Comparison of ENCODE assay signal across 8 cellular contexts in genomic region chr2:232876978-232877441, GRCh38. TPM values are rescaled to one million over a fixed set of nuclear protein-coding genes. Genes with fewer than 3 reads are reported as not detected.
DNase-seq lines count a peak whose midpoint lies in the region; ATAC-seq and TF ChIP-seq lines count a peak whose summit lies in the region.

No MANE protein-coding gene starts in this region.

- H3K9me3 ChIP-seq in AG04450 (ENCODE audit: control insufficient read depth, insufficient read depth, low read length): no peaks in the 10 kb centered on the region
- H3K9me3 ChIP-seq in HUES6 (ENCODE audit: control insufficient read depth, insufficient read depth, low read depth, low read length): no peaks in the 10 kb centered on the region
- H3K9me3 ChIP-seq in duodenal mucosa (ENCODE audit: control insufficient read depth in 1 of 2, low read length in 2 of 2): no peaks in the 10 kb centered on the region

- H3K9me3 Mint-ChIP-seq in nephron: no peaks in the 10 kb centered on the region

- no peak for ATAC-seq in GM21367 (IDR thresholded peaks at IDR 0.05; ENCODE audit: unreplicated experiment)

- H3K4me1 ChIP-seq in HUES6 (ENCODE audit: control insufficient read depth, insufficient read depth, low read length): 0 out of 2 replicates have a peak, but pooled peaks cover 6% of the 10 kb centered on the region
- peaks cover 20 to 30% of the 10 kb centered on the region in 2 donors for H3K4me1 ChIP-seq in duodenal mucosa (ENCODE audit: control insufficient read depth in 1 of 2, insufficient read depth in 2 of 2, low read length in 2 of 2)

- DNase-seq in AG04450 (ENCODE audit: low read depth, low spot score) (no peak), NCI-H524 treated with DMSO at 0.1 percent for 48 hours (lab: John Stamatoyannopoulos, UW) (no peak), SKM-1 treated with dmso at 0.1 percent for 144 hours (lab: John Stamatoyannopoulos, UW; ENCODE audit: unreplicated experiment) (no peak), NCI-H510A (lab: John Stamatoyannopoulos, UW) (no peak)

- POLR2A ChIA-PET in AG04450 (lab: Yijun Ruan, JAX): no interaction called here

- peaks cover 31% of the 10 kb centered on the region for H3K27me3 Mint-ChIP-seq in nephron (ENCODE audit: low read depth)

- H3K4me3 ChIP-seq in AG04450 (ENCODE audit: low read depth, low read length): peak overlapping the region; percentile 44; the same call in 1 of the 2 replicates
- peak overlapping the region; percentile 74 for H3K4me3 ChIP-seq in HUES6 (ENCODE audit: low read depth, low read length)
- peak overlapping the region; percentile 56 to 62 for H3K4me3 ChIP-seq in duodenal mucosa (ENCODE audit: low read depth in 1 of 2, low read length in 2 of 2)

- CTCF ChIA-PET in AG04450 (lab: Charles Lee): no interaction called here

- H3K27ac Mint-ChIP-seq in nephron: no peak overlapping the region

- H3K9ac ChIP-seq in HUES6 (ENCODE audit: low read length): peak overlapping the region; percentile 51
- H3K9ac ChIP-seq in duodenal mucosa (ENCODE audit: low read depth in 1 of 2, low read length in 2 of 2): peak overlapping the region; percentile 35 to 60

- H3K36me3 Mint-ChIP-seq in nephron (ENCODE audit: low read depth): no peaks in the 10 kb centered on the region

- H3K27me3 ChIP-seq in AG04450 (ENCODE audit: control insufficient read depth, insufficient read depth, low read length) (peaks cover 3% of the 10 kb centered on the region), HUES6 (ENCODE audit: control insufficient read depth, insufficient read depth, low read length) (peaks cover 39% of the 10 kb centered on the region), duodenal mucosa (ENCODE audit: control insufficient read depth in 1 of 2, insufficient read depth in 2 of 2, low read length in 2 of 2) (no peaks in the 10 kb centered on the region)

- H3K4me3 Mint-ChIP-seq in nephron: peak overlapping the region; percentile 63 to 81 (median 72)

- no peak for TF ChIP-seq CTCF in AG04450 (IDR thresholded peaks at IDR 0.05; ENCODE audit: low read depth, low read length)
- TF ChIP-seq CTCF in nephron (IDR thresholded peaks at IDR 0.05; ENCODE audit: unreplicated experiment in 3 of 3): no peak

- H3K27ac ChIP-seq in AG04450 (ENCODE audit: low read depth, low read length) (no peak overlapping the region), HUES6 (ENCODE audit: low read depth, low read length) (no peak overlapping the region), duodenal mucosa (ENCODE audit: low read depth, low read length) (no peak overlapping the region)

- H3K36me3 ChIP-seq in HUES6 (ENCODE audit: control insufficient read depth, insufficient read depth, low read length) (no peaks in the 10 kb centered on the region), duodenal mucosa (ENCODE audit: control insufficient read depth in 1 of 2, insufficient read depth in 2 of 2, low read length in 2 of 2) (peaks cover 0 to 19% of the 10 kb centered on the region in 2 donors)

- H3K4me1 Mint-ChIP-seq in nephron: no peaks in the 10 kb centered on the region

RNA-seq across cellular contexts. Expression of gene SNORC, which starts 6.9 kb away (rescaled TPM):
- polyA plus RNA-seq in AG04450 (2011; rRNA removed): 0.48 and 0.78 TPM in 2 replicates
- polyA minus RNA-seq in AG04450 (2011; rRNA and poly(A)+ RNA removed): 0.35 and 0.69 TPM in 2 replicates
